30 cellular contexts compared by ENCODE assay signal in genomic region chr2:167187910-167188595, GRCh38.
DNase-seq lines count a peak whose midpoint lies in the region; ATAC-seq, FAIRE-seq and TF ChIP-seq lines count a peak whose summit lies in the region.
"Had no signal": no experiment of that assay in that cellular context is flagged by ENCODE, and none has a peak within 500 bp of the region (broad histone marks: within the 10 kb centered on the region; RNA-seq: fewer than 3 reads in every experiment).

No MANE protein-coding gene starts in this region.

- TF ChIP-seq RAD21 in SK-N-SH (IDR thresholded peaks at IDR 0.05; ENCODE audit: low read length), result no peak

- no peaks in the 10 kb centered on the region for H3K27me3 Mint-ChIP-seq in T-helper 17 cell
- H3K27me3 Mint-ChIP-seq: natural killer cell treated with Interleukin-12 subunit alpha and Interleukin-12 subunit beta and Interleukin-15 and Interleukin-18, amount 100 ng/mL, for 72 hours; stimulated activated naive CD8-positive, alpha-beta T cell treated with anti-CD3 and anti-CD28 coated beads, Interleukin-15, Interleukin-2, amounts not matched to agents 100 ng/mL and 50 ng/mL, for 24 hours had no signal

- H3K9me3 ChIP-seq in SK-N-SH (no peaks in the 10 kb centered on the region), heart right ventricle (no peaks in the 10 kb centered on the region), pancreas (no peaks in the 10 kb centered on the region), T-helper 17 cell (ENCODE audit: control insufficient read depth, low read length, poor library complexity, severe bottlenecking) (no peaks in the 10 kb centered on the region)
- H3K9me3 ChIP-seq: BE2C, Caco-2, upper lobe of right lung had no signal

- H3K36me3 ChIP-seq in SK-N-SH (replicated peaks in 1 of 2; ENCODE audit: control insufficient read depth in 1 of 2, insufficient read depth in 2 of 2, low read length in 1 of 2) (no peaks in the 10 kb centered on the region), heart right ventricle (no peaks in the 10 kb centered on the region), pancreas (no peaks in the 10 kb centered on the region)
- H3K36me3 ChIP-seq: BE2C, upper lobe of right lung had no signal

- no peak for TF ChIP-seq CTCF in SK-N-SH (IDR thresholded peaks at IDR 0.05)
- no peak for TF ChIP-seq CTCF in heart right ventricle (IDR thresholded peaks at IDR 0.05)
- TF ChIP-seq CTCF in pancreas (IDR thresholded peaks at IDR 0.05), result no peak

- H3K4me1 ChIP-seq in SK-N-SH (ENCODE audit: control insufficient read depth in 1 of 2, insufficient read depth in 2 of 2, low read depth in 1 of 2, low read length in 1 of 2) (no peaks in the 10 kb centered on the region; a peak in 1 of 4 replicates), heart right ventricle (peaks cover 0 to 32% (median 8%) of the 10 kb centered on the region in 9 donors), pancreas (peaks cover 12 to 20% (median 12%) of the 10 kb centered on the region in 3 donors)
- H3K4me1 ChIP-seq: BE2C, Caco-2, upper lobe of right lung had no signal

- DNase-seq in SK-N-SH, result no peak
- no peak for DNase-seq in heart right ventricle
- DNase-seq in pancreas, result no peak
- no peak for DNase-seq in NK-92 (lab: John Stamatoyannopoulos, UW; ENCODE audit: unreplicated experiment)
- DNase-seq in T-helper 17 cell, result no peak
- no peak for DNase-seq in glomerular visceral epithelial cell (ENCODE audit: extremely low spot score)
- DNase-seq: activated CD4-positive, CD25-positive, alpha-beta regulatory T cell treated with anti-CD3 and anti-CD28 coated beads, Interleukin-2, amount 50 U/mL, for 72 hours; activated CD8-positive, alpha-beta T cell treated with anti-CD3 and anti-CD28 coated beads, Interleukin-2, amount 10 ng/mL, durations not matched to agents 7 days and 5 days; activated naive CD4-positive, alpha-beta T cell treated with anti-CD3 and anti-CD28 coated beads, Interleukin-2, amount 50 U/mL, for 16 hours; activated T-cell treated with anti-CD3 and anti-CD28 coated beads, Interleukin-2, amount 50 U/mL, for 4 hours; BE2C; Caco-2; hypothalamus; kidney; mammary epithelial cell; NCI-H1105 treated with DMSO at 0.1 percent for 48 hours; NCI-H2081 treated with DMSO at 0.1 percent for 48 hours; NCI-H510A treated with DMSO at 0.1 percent for 48 hours; posterior cingulate gyrus; RPMI8226; stimulated activated CD4-positive, alpha-beta T cell treated with anti-CD3 and anti-CD28 coated beads, Interleukin-4, amount 100 ng/mL, for 1 hour; upper lobe of right lung had no signal

- no peaks in the 10 kb centered on the region for H4K20me1 ChIP-seq in SK-N-SH (ENCODE audit: insufficient read depth)

- H3K27ac Mint-ChIP-seq in T-helper 17 cell, result no peak overlapping the region
- H3K27ac Mint-ChIP-seq: activated CD8-positive, alpha-beta T cell treated with anti-CD3 and anti-CD28 coated beads, Interleukin-2, amount 10 ng/mL, durations not matched to agents 7 days and 5 days; natural killer cell treated with Interleukin-12 subunit alpha and Interleukin-12 subunit beta and Interleukin-15 and Interleukin-18, amount 100 ng/mL, for 72 hours; stimulated activated naive CD8-positive, alpha-beta T cell treated with anti-CD3 and anti-CD28 coated beads, Interleukin-15, Interleukin-2, amounts not matched to agents 100 ng/mL and 50 ng/mL, for 24 hours had no signal

- H3K27me3 ChIP-seq in SK-N-SH (ENCODE audit: insufficient read depth) (no peaks in the 10 kb centered on the region), heart right ventricle (no peaks in the 10 kb centered on the region), pancreas (no peaks in the 10 kb centered on the region)
- H3K27me3 ChIP-seq: BE2C, upper lobe of right lung had no signal

- no peak overlapping the region for H3K4me2 ChIP-seq in SK-N-SH

- no peak for TF ChIP-seq EP300 in SK-N-SH (IDR thresholded peaks at IDR 0.05; ENCODE audit: borderline replicate concordance in 1 of 2, low read depth in 1 of 2, low read length in 1 of 2)

- ATAC-seq in SK-N-SH treated with all-trans-retinoic acid at 6 μM for 48 hours, result no peak; the same call in 2 of the 3 replicates
- peak in 5 of 8 donors; percentile 42 to 74 (median 65) for ATAC-seq in heart right ventricle
- peak; percentile 74 to 90 (median 83) for ATAC-seq in pancreas
- ATAC-seq in HG03135 (IDR thresholded peaks at IDR 0.05; ENCODE audit: unreplicated experiment), result no peak
- ATAC-seq in T-helper 17 cell, result no peak
- ATAC-seq: activated CD8-positive, alpha-beta T cell treated with anti-CD3 and anti-CD28 coated beads, Interleukin-2, amount 10 ng/mL, durations not matched to agents 7 days and 5 days; activated T-cell treated with anti-CD3 and anti-CD28 coated beads, Interleukin-2, amount 50 U/mL, for 4 hours; HCT116; HepG2; natural killer cell treated with Interleukin-12 subunit alpha and Interleukin-12 subunit beta and Interleukin-15 and Interleukin-18, amount 100 ng/mL, for 72 hours; upper lobe of right lung had no signal

- POLR2A ChIA-PET in SK-N-SH (lab: Yijun Ruan, JAX), result no interaction called here

- H3K9me2 ChIP-seq in SK-N-SH, result no peaks in the 10 kb centered on the region

- no peaks in the 10 kb centered on the region for H3K79me2 ChIP-seq in SK-N-SH (ENCODE audit: insufficient read depth)

- H3K4me3 ChIP-seq in SK-N-SH (ENCODE audit: low read depth in 2 of 2, low read length in 1 of 2) (no peak overlapping the region), heart right ventricle (peak overlapping the region in 9 of 10 donors; percentile 27 to 55 (median 47)), pancreas (no peak overlapping the region)
- H3K4me3 ChIP-seq: upper lobe of right lung had no signal

- peak; percentile 47 for FAIRE-seq in pancreas (lab: Jason Lieb, UNC)
- FAIRE-seq: A204.1, astrocyte, HepG2 had no signal

- peaks cover 11% of the 10 kb centered on the region for H3F3A ChIP-seq in SK-N-SH (replicated peaks; ENCODE audit: insufficient read depth)

- H3K36me3 Mint-ChIP-seq in T-helper 17 cell (ENCODE audit: low read depth), result no peaks in the 10 kb centered on the region
- H3K36me3 Mint-ChIP-seq: natural killer cell treated with Interleukin-12 subunit alpha and Interleukin-12 subunit beta and Interleukin-15 and Interleukin-18, amount 100 ng/mL, for 72 hours had no signal

- 79% methylated on average over 4 of the region's 4 CpGs for WGBS in SK-N-SH (ENCODE audit: low lambda C conversion rate)
- WGBS in heart right ventricle, 2 donors, result 28 to 34% methylated on average over 4 of the region's 4 CpGs
- 20 to 22% methylated on average over 4 of the region's 4 CpGs for WGBS in pancreas, 2 donors

- H3K27ac ChIP-seq in SK-N-SH (ENCODE audit: low read depth in 2 of 2, low read length in 1 of 2) (peak overlapping the region in 1 of 2 experiments; percentile 22; a peak in 1 of 4 replicates), heart right ventricle (peak overlapping the region; percentile 23 to 87 (median 66)), pancreas (peak overlapping the region in 2 of 4 donors; percentile 5 to 8)
- H3K27ac ChIP-seq: upper lobe of right lung had no signal

- no peak overlapping the region for H2AFZ ChIP-seq in SK-N-SH (ENCODE audit: low read depth)

- no peaks in the 10 kb centered on the region for H3K4me1 Mint-ChIP-seq in T-helper 17 cell

- intact Hi-C loops in heart right ventricle (cut with DNase I) (loop anchor here in 4 of 10 donors (2.0 to 5.0 kb wide), 3 partner anchors 41 to 47 kb away; no protein-coding TSS in a partner anchor), pancreas (cut with DNase I) (no loop called here)

- CTCF ChIA-PET in SK-N-SH (lab: Yijun Ruan, JAX), result no interaction called here

- no peak overlapping the region for H3K4me3 Mint-ChIP-seq in T-helper 17 cell
- H3K4me3 Mint-ChIP-seq: activated CD8-positive, alpha-beta T cell treated with anti-CD3 and anti-CD28 coated beads, Interleukin-2, amount 10 ng/mL, durations not matched to agents 7 days and 5 days; activated T-cell treated with anti-CD3 and anti-CD28 coated beads, Interleukin-2, amount 50 U/mL, for 4 hours; natural killer cell treated with Interleukin-12 subunit alpha and Interleukin-12 subunit beta and Interleukin-15 and Interleukin-18, amount 100 ng/mL, for 72 hours; stimulated activated naive CD8-positive, alpha-beta T cell treated with anti-CD3 and anti-CD28 coated beads, Interleukin-15, Interleukin-2, amounts not matched to agents 100 ng/mL and 50 ng/mL, for 24 hours had no signal

- no peak overlapping the region for H3K9ac ChIP-seq in SK-N-SH

TF ChIP-seq in SK-N-SH, 30 proteins besides CTCF, POLR2A, EP300 and RAD21 (continues in another document):
- no peak for TF ChIP-seq ZBTB33 (IDR thresholded peaks at IDR 0.05; ENCODE audit: borderline replicate concordance, low read depth)

TF ChIP-seq in SK-N-SH treated with all-trans-retinoic acid at 6 μM for 48 hours, 23 proteins besides CTCF, POLR2A, EP300 and RAD21 (continues in another document):
- TF ChIP-seq CSDC2 (CRISPR knock-in tag; IDR thresholded peaks at IDR 0.05) (no peak), ZNF8 (CRISPR knock-in tag; IDR thresholded peaks at IDR 0.05) (no peak), ZNF70 (CRISPR knock-in tag; IDR thresholded peaks at IDR 0.05) (no peak), ESRRG (CRISPR knock-in tag; IDR thresholded peaks at IDR 0.05) (no peak), GLIS3 (CRISPR knock-in tag; IDR thresholded peaks at IDR 0.05) (no peak), ZNF565 (CRISPR knock-in tag; conservative IDR thresholded peaks at IDR 0.05; ENCODE audit: low read depth) (no peak), ISL1 (CRISPR knock-in tag; IDR thresholded peaks at IDR 0.05) (no peak), SNAI2 (CRISPR knock-in tag; IDR thresholded peaks at IDR 0.05) (no peak), TSHZ2 (CRISPR knock-in tag; IDR thresholded peaks at IDR 0.05) (no peak)

Comparison
In these comparisons a context has a peak if more than half of its experiments do, and no peak if none do; other contexts are left out.
1. H3K4me3 ChIP-seq: peak in heart right ventricle (9 of 10); none in SK-N-SH (0 of 2) and pancreas (0 of 4).
2. ATAC-seq: peak in heart right ventricle (5 of 8) and pancreas (4 of 4); none in SK-N-SH treated with all-trans-retinoic acid at 6 μM for 48 hours (single experiment), HG03135 (single experiment) and T-helper 17 cell (single experiment).